ENCODE assay signal across 10 cellular contexts in the genomic region with DNA sequence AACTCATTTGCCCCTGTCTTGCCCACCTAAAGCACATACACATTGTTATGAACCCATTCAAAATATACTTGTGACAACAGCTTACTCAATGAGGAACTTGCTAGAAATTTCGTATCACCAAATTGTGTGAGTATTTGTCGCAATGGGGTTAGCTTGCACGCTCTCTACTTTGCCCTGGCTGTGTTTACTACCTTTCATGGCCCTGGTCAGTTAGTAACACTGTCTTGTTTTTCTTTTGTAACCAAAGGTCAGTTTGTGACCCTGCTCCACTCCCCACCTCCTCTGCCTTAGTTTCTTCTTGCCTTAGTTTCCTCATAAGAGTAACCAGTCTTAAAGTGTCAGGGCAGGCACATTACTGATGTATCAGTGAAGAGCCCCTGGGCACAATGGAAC.
DNase-seq lines count a peak whose midpoint lies in the region; ATAC-seq and TF ChIP-seq lines count a peak whose summit lies in the region.
"Had no signal": no experiment of that assay in that cellular context is flagged by ENCODE, and none has a peak within 500 bp of the region (broad histone marks: within the 10 kb centered on the region; RNA-seq: fewer than 3 reads in every experiment).

No MANE protein-coding gene starts in this region.

- H3K4me2 ChIP-seq in mesendoderm (ENCODE audit: low read length): no peak overlapping the region

- H3K23ac ChIP-seq in mesendoderm (ENCODE audit: low read length): no peak overlapping the region

- in situ Hi-C loops in transverse colon (cut with MboI; ENCODE audit: low pct_ligation_motif_present in 1 of 4, low pct_unique_long_range_greater_than_20kb in 1 of 4, low sequenced_read_pairs in 3 of 4): no loop called here

- H4K8ac ChIP-seq in mesendoderm (ENCODE audit: low read depth, low read length): no peak overlapping the region

- peak overlapping the region; percentile 71 for H3K27ac Mint-ChIP-seq in activated CD8-positive, alpha-beta T cell treated with anti-CD3 and anti-CD28 coated beads, Interleukin-2, amount 10 ng/mL, durations not matched to agents 7 days and 5 days
- no peak overlapping the region for H3K27ac Mint-ChIP-seq in activated CD8-positive, alpha-beta T cell treated with anti-CD3 and anti-CD28 coated beads for 36 hours
- no peak overlapping the region for H3K27ac Mint-ChIP-seq in WTC11

- no peaks in the 10 kb centered on the region for H3K36me3 Mint-ChIP-seq in activated CD8-positive, alpha-beta T cell treated with anti-CD3 and anti-CD28 coated beads, Interleukin-2, amount 10 ng/mL, durations not matched to agents 7 days and 5 days (ENCODE audit: low read depth)
- H3K36me3 Mint-ChIP-seq in activated CD8-positive, alpha-beta T cell treated with anti-CD3 and anti-CD28 coated beads for 36 hours (ENCODE audit: low read depth): no peaks in the 10 kb centered on the region
- H3K36me3 Mint-ChIP-seq in WTC11: no peaks in the 10 kb centered on the region

- WGBS in mesendoderm (ENCODE audit: extremely low coverage, insufficient coverage, low lambda C conversion rate): no CpG with 5 or more reads among the region's 3 CpGs
- 76 to 80% methylated on average over 3 of the region's 3 CpGs for WGBS in transverse colon (ENCODE audit: low coverage in 1 of 2), 2 donors

- no peaks in the 10 kb centered on the region for H3K9me3 ChIP-seq in transverse colon
- H3K9me3 ChIP-seq: HAP-1 had no signal

- intact Hi-C loops in activated CD8-positive, alpha-beta T cell treated with anti-CD3 and anti-CD28 coated beads for 36 hours (cut with micrococcal nuclease): no loop called here
- intact Hi-C loops in transverse colon (cut with DNase I; ENCODE audit: low total_unique reads): no loop called here

- ATAC-seq in activated CD8-positive, alpha-beta T cell treated with anti-CD3 and anti-CD28 coated beads, Interleukin-2, amount 10 ng/mL, durations not matched to agents 7 days and 5 days: peak; percentile 35
- ATAC-seq in activated CD8-positive, alpha-beta T cell treated with anti-CD3 and anti-CD28 coated beads for 36 hours: no peak
- ATAC-seq in WTC11: no peak
- ATAC-seq in HG03439 (IDR thresholded peaks at IDR 0.05; ENCODE audit: unreplicated experiment): no peak

- H3K79me1 ChIP-seq in mesendoderm (ENCODE audit: low read length): no peaks in the 10 kb centered on the region

- POLR2A ChIA-PET in activated CD8-positive, alpha-beta T cell treated with anti-CD3 and anti-CD28 coated beads, Interleukin-2, amount 10 ng/mL, durations not matched to agents 7 days and 5 days (lab: Charles Lee): no interaction called here
- POLR2A ChIA-PET in activated CD8-positive, alpha-beta T cell treated with anti-CD3 and anti-CD28 coated beads for 36 hours (lab: Charles Lee): no interaction called here
- POLR2A ChIA-PET in WTC11 (lab: Charles Lee): no interaction called here

- no peak for TF ChIP-seq EP300 in transverse colon (IDR thresholded peaks at IDR 0.05; ENCODE audit: low read depth)

- no peak overlapping the region for H3K9ac ChIP-seq in mesendoderm (ENCODE audit: low read length)

- H2AK5ac ChIP-seq in mesendoderm (ENCODE audit: low read length): no peak overlapping the region

- H2BK5ac ChIP-seq in mesendoderm (ENCODE audit: low read length): no peak overlapping the region

- H3K4me3 Mint-ChIP-seq in activated CD8-positive, alpha-beta T cell treated with anti-CD3 and anti-CD28 coated beads, Interleukin-2, amount 10 ng/mL, durations not matched to agents 7 days and 5 days: no peak overlapping the region
- H3K4me3 Mint-ChIP-seq in activated CD8-positive, alpha-beta T cell treated with anti-CD3 and anti-CD28 coated beads for 36 hours: no peak overlapping the region
- no peak overlapping the region for H3K4me3 Mint-ChIP-seq in WTC11

- no peak overlapping the region for H2BK15ac ChIP-seq in mesendoderm (replicated peaks; ENCODE audit: low read depth)

- H3K9me3 Mint-ChIP-seq in activated CD8-positive, alpha-beta T cell treated with anti-CD3 and anti-CD28 coated beads, Interleukin-2, amount 10 ng/mL, durations not matched to agents 7 days and 5 days (ENCODE audit: insufficient read depth): no peaks in the 10 kb centered on the region
- H3K9me3 Mint-ChIP-seq in activated CD8-positive, alpha-beta T cell treated with anti-CD3 and anti-CD28 coated beads for 36 hours: no peaks in the 10 kb centered on the region
- H3K9me3 Mint-ChIP-seq in WTC11: no peaks in the 10 kb centered on the region; the same call in 1 of the 2 replicates

- CTCF ChIA-PET in activated CD8-positive, alpha-beta T cell treated with anti-CD3 and anti-CD28 coated beads, Interleukin-2, amount 10 ng/mL, durations not matched to agents 7 days and 5 days (lab: Charles Lee): interaction anchor here (0.9 to 1.2 kb wide), 2 partner anchors 148 to 967 kb away, joined by 3 read pairs; no protein-coding TSS in a partner anchor
- CTCF ChIA-PET in activated CD8-positive, alpha-beta T cell treated with anti-CD3 and anti-CD28 coated beads for 36 hours (lab: Charles Lee): no interaction called here
- CTCF ChIA-PET in WTC11 (lab: Charles Lee): no interaction called here

- H4K5ac ChIP-seq in mesendoderm (ENCODE audit: low read length): no peak overlapping the region

- peaks cover 2% of the 10 kb centered on the region for H3K27me3 Mint-ChIP-seq in activated CD8-positive, alpha-beta T cell treated with anti-CD3 and anti-CD28 coated beads, Interleukin-2, amount 10 ng/mL, durations not matched to agents 7 days and 5 days (ENCODE audit: low read depth)
- H3K27me3 Mint-ChIP-seq in activated CD8-positive, alpha-beta T cell treated with anti-CD3 and anti-CD28 coated beads for 36 hours: no peaks in the 10 kb centered on the region
- no peaks in the 10 kb centered on the region for H3K27me3 Mint-ChIP-seq in WTC11 (ENCODE audit: low read depth)

- H3K4me1 ChIP-seq in mesendoderm (ENCODE audit: control insufficient read depth, low read depth, low read length) (peaks cover 2% of the 10 kb centered on the region), transverse colon (peaks cover 7 to 15% (median 11%) of the 10 kb centered on the region in 4 donors)
- H3K4me1 ChIP-seq: HAP-1 had no signal

- no peak overlapping the region for H3K56ac ChIP-seq in mesendoderm (ENCODE audit: low read length)

- H3K4me3 ChIP-seq in mesendoderm (ENCODE audit: low read length) (no peak overlapping the region), transverse colon (no peak overlapping the region)
- H3K4me3 ChIP-seq: HAP-1 had no signal

- peaks cover 20% of the 10 kb centered on the region for H3K4me1 Mint-ChIP-seq in activated CD8-positive, alpha-beta T cell treated with anti-CD3 and anti-CD28 coated beads, Interleukin-2, amount 10 ng/mL, durations not matched to agents 7 days and 5 days (ENCODE audit: low read depth)
- peaks cover 15% of the 10 kb centered on the region for H3K4me1 Mint-ChIP-seq in activated CD8-positive, alpha-beta T cell treated with anti-CD3 and anti-CD28 coated beads for 36 hours (ENCODE audit: low read depth)
- H3K4me1 Mint-ChIP-seq in WTC11: 0 out of 2 replicates have a peak, but pooled peaks cover 3% of the 10 kb centered on the region

- no peaks in the 10 kb centered on the region for H3K79me2 ChIP-seq in mesendoderm (ENCODE audit: control insufficient read depth, insufficient read depth, low read length)

- no peak overlapping the region for H2BK120ac ChIP-seq in mesendoderm (ENCODE audit: low read depth, low read length)

- no peak for TF ChIP-seq POLR2A in transverse colon (IDR thresholded peaks at IDR 0.05)

- H3K27me3 ChIP-seq in mesendoderm (ENCODE audit: insufficient read depth, low read length, poor library complexity) (no peaks in the 10 kb centered on the region), transverse colon (no peaks in the 10 kb centered on the region)

- DNase-seq in activated CD8-positive, alpha-beta T cell treated with anti-CD3 and anti-CD28 coated beads, Interleukin-2, amount 10 ng/mL, durations not matched to agents 7 days and 5 days: no peak
- DNase-seq in activated CD8-positive, alpha-beta T cell treated with anti-CD3 and anti-CD28 coated beads for 36 hours: no peak
- DNase-seq in WTC11 (ENCODE audit: low spot score) (no peak), mesendoderm (no peak), transverse colon (no peak), NCI-H446 treated with DMSO at 0.1 percent for 48 hours (lab: John Stamatoyannopoulos, UW) (no peak), amniotic stem cell (lab: John Stamatoyannopoulos, UW) (no peak)
- DNase-seq: NCI-H524 had no signal

- H3K18ac ChIP-seq in mesendoderm (ENCODE audit: low read length): peak overlapping the region; percentile 18

- no peak for TF ChIP-seq CTCF in activated CD8-positive, alpha-beta T cell treated with anti-CD3 and anti-CD28 coated beads for 36 hours (IDR thresholded peaks at IDR 0.05)
- no peak for TF ChIP-seq CTCF in WTC11 (IDR thresholded peaks at IDR 0.05)
- TF ChIP-seq CTCF in transverse colon (IDR thresholded peaks at IDR 0.05): no peak

- H3K27ac ChIP-seq in mesendoderm (ENCODE audit: low read depth, low read length) (no peak overlapping the region), transverse colon (peak overlapping the region; percentile 7 to 43 (median 28))

- no peak overlapping the region for H3K4ac ChIP-seq in mesendoderm (ENCODE audit: low read depth, low read length)

- no peaks in the 10 kb centered on the region for H3K36me3 ChIP-seq in mesendoderm (ENCODE audit: control insufficient read depth, insufficient read depth, low read length)
- no peaks in the 10 kb centered on the region for H3K36me3 ChIP-seq in transverse colon
- H3K36me3 ChIP-seq: HAP-1 had no signal

TF ChIP-seq in WTC11, 78 proteins besides CTCF, POLR2A, EP300 and RAD21:
- TF ChIP-seq, protein P1, sequence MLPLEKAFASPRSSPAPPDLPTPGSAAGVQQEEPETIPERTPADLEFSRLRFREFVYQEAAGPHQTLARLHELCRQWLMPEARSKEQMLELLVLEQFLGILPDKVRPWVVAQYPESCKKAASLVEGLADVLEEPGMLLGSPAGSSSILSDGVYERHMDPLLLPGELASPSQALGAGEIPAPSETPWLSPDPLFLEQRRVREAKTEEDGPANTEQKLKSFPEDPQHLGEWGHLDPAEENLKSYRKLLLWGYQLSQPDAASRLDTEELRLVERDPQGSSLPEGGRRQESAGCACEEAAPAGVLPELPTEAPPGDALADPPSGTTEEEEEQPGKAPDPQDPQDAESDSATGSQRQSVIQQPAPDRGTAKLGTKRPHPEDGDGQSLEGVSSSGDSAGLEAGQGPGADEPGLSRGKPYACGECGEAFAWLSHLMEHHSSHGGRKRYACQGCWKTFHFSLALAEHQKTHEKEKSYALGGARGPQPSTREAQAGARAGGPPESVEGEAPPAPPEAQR (CRISPR knock-in tag; IDR thresholded peaks at IDR 0.05): no peak
- TF ChIP-seq, protein P2, sequence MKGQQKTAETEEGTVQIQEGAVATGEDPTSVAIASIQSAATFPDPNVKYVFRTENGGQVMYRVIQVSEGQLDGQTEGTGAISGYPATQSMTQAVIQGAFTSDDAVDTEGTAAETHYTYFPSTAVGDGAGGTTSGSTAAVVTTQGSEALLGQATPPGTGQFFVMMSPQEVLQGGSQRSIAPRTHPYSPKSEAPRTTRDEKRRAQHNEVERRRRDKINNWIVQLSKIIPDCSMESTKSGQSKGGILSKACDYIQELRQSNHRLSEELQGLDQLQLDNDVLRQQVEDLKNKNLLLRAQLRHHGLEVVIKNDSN (CRISPR knock-in tag; IDR thresholded peaks at IDR 0.05): no peak
- TF ChIP-seq OVOL2 (CRISPR knock-in tag; IDR thresholded peaks at IDR 0.05; ENCODE audit: borderline replicate concordance) (no peak), GABPB1 (CRISPR knock-in tag; IDR thresholded peaks at IDR 0.05) (peak; percentile 40)
TF ChIP-seq in WTC11: peak in this region for 1.
